In the genomic region with DNA sequence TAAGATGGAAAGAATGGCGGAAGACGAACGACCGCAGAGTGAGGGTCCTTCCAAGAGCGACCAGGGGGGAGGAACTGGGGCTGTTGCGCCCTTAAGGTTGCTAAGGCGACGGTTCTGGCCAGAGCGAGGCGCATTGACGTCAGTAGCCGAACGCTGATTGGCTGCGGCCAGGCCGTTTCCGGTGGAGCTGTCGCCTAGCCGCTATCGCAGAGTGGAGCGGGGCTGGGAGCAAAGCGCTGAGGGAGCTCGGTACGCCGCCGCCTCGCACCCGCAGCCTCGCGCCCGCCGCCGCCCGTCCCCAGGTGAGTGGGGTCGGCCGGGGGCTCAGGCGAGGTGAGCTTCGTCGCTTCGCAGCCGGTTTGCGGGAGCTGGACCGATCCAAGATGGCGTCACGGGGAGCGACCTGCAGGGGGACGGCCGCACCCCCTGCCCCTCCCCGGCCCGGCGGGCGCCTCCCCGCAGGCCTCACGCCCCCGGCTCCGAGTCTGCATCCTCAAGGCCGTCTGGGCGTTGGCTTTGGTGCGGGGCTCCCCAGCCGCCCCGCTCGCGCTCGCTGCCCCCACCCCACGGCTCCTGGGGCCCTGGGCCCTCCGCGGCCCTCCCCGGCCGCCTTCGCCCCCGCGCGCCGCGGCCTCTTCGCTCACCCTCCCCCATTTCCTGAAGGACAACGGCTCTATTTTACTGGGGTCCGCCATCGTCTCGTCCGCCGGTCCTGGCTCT, we compare ENCODE assay signal across 1 cellular context.
TF ChIP-seq lines count a peak whose summit lies in the region.

A gene (plus strand): TSS at position 184 of the 720 bp plus-strand sequence. CDS start 2,970 bp downstream, outside the sequence.

TF ChIP-seq in HepG2, 621 proteins besides CTCF, POLR2A, EP300 and RAD21 (continued from another document and continues in another):
- TF ChIP-seq, protein P1, sequence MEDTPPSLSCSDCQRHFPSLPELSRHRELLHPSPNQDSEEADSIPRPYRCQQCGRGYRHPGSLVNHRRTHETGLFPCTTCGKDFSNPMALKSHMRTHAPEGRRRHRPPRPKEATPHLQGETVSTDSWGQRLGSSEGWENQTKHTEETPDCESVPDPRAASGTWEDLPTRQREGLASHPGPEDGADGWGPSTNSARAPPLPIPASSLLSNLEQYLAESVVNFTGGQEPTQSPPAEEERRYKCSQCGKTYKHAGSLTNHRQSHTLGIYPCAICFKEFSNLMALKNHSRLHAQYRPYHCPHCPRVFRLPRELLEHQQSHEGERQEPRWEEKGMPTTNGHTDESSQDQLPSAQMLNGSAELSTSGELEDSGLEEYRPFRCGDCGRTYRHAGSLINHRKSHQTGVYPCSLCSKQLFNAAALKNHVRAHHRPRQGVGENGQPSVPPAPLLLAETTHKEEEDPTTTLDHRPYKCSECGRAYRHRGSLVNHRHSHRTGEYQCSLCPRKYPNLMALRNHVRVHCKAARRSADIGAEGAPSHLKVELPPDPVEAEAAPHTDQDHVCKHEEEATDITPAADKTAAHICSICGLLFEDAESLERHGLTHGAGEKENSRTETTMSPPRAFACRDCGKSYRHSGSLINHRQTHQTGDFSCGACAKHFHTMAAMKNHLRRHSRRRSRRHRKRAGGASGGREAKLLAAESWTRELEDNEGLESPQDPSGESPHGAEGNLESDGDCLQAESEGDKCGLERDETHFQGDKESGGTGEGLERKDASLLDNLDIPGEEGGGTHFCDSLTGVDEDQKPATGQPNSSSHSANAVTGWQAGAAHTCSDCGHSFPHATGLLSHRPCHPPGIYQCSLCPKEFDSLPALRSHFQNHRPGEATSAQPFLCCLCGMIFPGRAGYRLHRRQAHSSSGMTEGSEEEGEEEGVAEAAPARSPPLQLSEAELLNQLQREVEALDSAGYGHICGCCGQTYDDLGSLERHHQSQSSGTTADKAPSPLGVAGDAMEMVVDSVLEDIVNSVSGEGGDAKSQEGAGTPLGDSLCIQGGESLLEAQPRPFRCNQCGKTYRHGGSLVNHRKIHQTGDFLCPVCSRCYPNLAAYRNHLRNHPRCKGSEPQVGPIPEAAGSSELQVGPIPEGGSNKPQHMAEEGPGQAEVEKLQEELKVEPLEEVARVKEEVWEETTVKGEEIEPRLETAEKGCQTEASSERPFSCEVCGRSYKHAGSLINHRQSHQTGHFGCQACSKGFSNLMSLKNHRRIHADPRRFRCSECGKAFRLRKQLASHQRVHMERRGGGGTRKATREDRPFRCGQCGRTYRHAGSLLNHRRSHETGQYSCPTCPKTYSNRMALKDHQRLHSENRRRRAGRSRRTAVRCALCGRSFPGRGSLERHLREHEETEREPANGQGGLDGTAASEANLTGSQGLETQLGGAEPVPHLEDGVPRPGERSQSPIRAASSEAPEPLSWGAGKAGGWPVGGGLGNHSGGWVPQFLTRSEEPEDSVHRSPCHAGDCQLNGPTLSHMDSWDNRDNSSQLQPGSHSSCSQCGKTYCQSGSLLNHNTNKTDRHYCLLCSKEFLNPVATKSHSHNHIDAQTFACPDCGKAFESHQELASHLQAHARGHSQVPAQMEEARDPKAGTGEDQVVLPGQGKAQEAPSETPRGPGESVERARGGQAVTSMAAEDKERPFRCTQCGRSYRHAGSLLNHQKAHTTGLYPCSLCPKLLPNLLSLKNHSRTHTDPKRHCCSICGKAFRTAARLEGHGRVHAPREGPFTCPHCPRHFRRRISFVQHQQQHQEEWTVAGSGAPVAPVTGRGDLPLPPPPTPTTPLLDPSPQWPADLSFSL (CRISPR knock-in tag; IDR thresholded peaks at IDR 0.05) = no peak
- TF ChIP-seq ZNF556 (CRISPR knock-in tag; IDR thresholded peaks at IDR 0.05; ENCODE audit: borderline replicate concordance) (no peak), ZNF260 (CRISPR knock-in tag; IDR thresholded peaks at IDR 0.05; ENCODE audit: borderline replicate concordance, low read depth) (no peak), ZNF264 (CRISPR knock-in tag; IDR thresholded peaks at IDR 0.05) (no peak), ZNF674 (CRISPR knock-in tag; IDR thresholded peaks at IDR 0.05; ENCODE audit: low read depth) (no peak), ZNF713 (CRISPR knock-in tag; IDR thresholded peaks at IDR 0.05) (no peak), ZNF564 (CRISPR knock-in tag; IDR thresholded peaks at IDR 0.05) (peak; percentile 52; the same call in 1 of the 2 replicates), U2AF2 (IDR thresholded peaks at IDR 0.05; ENCODE audit: low read depth, low read length) (peak; percentile 97), MEIS2 (CRISPR knock-in tag; IDR thresholded peaks at IDR 0.05) (peak; percentile 24; the same call in 1 of the 2 replicates), ZNF720 (CRISPR knock-in tag; IDR thresholded peaks at IDR 0.05) (no peak), ZKSCAN1 (IDR thresholded peaks at IDR 0.05; ENCODE audit: low read length) (no peak), ZNF205 (CRISPR knock-in tag; IDR thresholded peaks at IDR 0.05) (0 out of 2 replicates have a peak, but pooled peaks have one; percentile 21), DPF2 (CRISPR knock-in tag; IDR thresholded peaks at IDR 0.05; ENCODE audit: borderline replicate concordance, low read depth) (no peak), ZNF367 (CRISPR knock-in tag; IDR thresholded peaks at IDR 0.05; ENCODE audit: borderline replicate concordance) (0 out of 2 replicates have a peak, but pooled peaks have one; percentile 31), ZNF225 (CRISPR knock-in tag; IDR thresholded peaks at IDR 0.05) (0 out of 2 replicates have a peak, but pooled peaks have one; percentile 43), ZNF430 (CRISPR knock-in tag; IDR thresholded peaks at IDR 0.05) (0 out of 2 replicates have a peak, but pooled peaks have one; percentile 22), ISX (CRISPR knock-in tag; conservative IDR thresholded peaks at IDR 0.05) (no peak), ZNF614 (CRISPR knock-in tag; IDR thresholded peaks at IDR 0.05; ENCODE audit: borderline replicate concordance) (no peak), TRIM24 (CRISPR knock-in tag; IDR thresholded peaks at IDR 0.05) (0 out of 2 replicates have a peak, but pooled peaks have one; percentile 18), KDM1A (CRISPR knock-in tag; IDR thresholded peaks at IDR 0.05) (no peak), ZNF773 (CRISPR knock-in tag; IDR thresholded peaks at IDR 0.05; ENCODE audit: borderline replicate concordance) (peak; percentile 63; the same call in 1 of the 2 replicates), ZC3H4 (CRISPR knock-in tag; IDR thresholded peaks at IDR 0.05; ENCODE audit: borderline replicate concordance) (no peak), ZNF251 (CRISPR knock-in tag; IDR thresholded peaks at IDR 0.05) (no peak), ZBTB7B (CRISPR knock-in tag; IDR thresholded peaks at IDR 0.05) (no peak; the same call in 1 of the 2 replicates), TARDBP (CRISPR knock-in tag; IDR thresholded peaks at IDR 0.05) (no peak; the same call in 1 of the 2 replicates), POGZ (CRISPR knock-in tag; IDR thresholded peaks at IDR 0.05) (no peak), THAP11 (CRISPR knock-in tag; IDR thresholded peaks at IDR 0.05) (peak; percentile 64; the same call in 1 of the 2 replicates), CBX1 (IDR thresholded peaks at IDR 0.05; ENCODE audit: low read depth) (no peak), CHD4 (IDR thresholded peaks at IDR 0.05; ENCODE audit: borderline replicate concordance, low read length) (no peak)
- TF ChIP-seq, protein P2, sequence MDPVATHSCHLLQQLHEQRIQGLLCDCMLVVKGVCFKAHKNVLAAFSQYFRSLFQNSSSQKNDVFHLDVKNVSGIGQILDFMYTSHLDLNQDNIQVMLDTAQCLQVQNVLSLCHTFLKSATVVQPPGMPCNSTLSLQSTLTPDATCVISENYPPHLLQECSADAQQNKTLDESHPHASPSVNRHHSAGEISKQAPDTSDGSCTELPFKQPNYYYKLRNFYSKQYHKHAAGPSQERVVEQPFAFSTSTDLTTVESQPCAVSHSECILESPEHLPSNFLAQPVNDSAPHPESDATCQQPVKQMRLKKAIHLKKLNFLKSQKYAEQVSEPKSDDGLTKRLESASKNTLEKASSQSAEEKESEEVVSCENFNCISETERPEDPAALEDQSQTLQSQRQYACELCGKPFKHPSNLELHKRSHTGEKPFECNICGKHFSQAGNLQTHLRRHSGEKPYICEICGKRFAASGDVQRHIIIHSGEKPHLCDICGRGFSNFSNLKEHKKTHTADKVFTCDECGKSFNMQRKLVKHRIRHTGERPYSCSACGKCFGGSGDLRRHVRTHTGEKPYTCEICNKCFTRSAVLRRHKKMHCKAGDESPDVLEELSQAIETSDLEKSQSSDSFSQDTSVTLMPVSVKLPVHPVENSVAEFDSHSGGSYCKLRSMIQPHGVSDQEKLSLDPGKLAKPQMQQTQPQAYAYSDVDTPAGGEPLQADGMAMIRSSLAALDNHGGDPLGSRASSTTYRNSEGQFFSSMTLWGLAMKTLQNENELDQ (CRISPR knock-in tag; IDR thresholded peaks at IDR 0.05; ENCODE audit: borderline replicate concordance) = no peak
- TF ChIP-seq, protein P3, sequence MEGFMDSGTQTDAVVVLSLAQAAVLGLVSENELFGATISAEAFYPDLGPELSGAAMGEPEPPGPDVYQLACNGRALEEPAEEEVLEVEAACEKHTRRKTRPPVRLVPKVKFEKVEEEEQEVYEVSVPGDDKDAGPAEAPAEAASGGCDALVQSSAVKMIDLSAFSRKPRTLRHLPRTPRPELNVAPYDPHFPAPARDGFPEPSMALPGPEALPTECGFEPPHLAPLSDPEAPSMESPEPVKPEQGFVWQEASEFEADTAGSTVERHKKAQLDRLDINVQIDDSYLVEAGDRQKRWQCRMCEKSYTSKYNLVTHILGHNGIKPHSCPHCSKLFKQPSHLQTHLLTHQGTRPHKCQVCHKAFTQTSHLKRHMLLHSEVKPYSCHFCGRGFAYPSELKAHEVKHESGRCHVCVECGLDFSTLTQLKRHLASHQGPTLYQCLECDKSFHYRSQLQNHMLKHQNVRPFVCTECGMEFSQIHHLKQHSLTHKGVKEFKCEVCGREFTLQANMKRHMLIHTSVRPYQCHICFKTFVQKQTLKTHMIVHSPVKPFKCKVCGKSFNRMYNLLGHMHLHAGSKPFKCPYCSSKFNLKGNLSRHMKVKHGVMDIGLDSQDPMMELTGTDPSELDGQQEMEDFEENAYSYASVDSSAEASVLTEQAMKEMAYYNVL (CRISPR knock-in tag; IDR thresholded peaks at IDR 0.05; ENCODE audit: borderline replicate concordance) = 0 out of 2 replicates have a peak, but pooled peaks have one; percentile 3
- TF ChIP-seq, protein P4, sequence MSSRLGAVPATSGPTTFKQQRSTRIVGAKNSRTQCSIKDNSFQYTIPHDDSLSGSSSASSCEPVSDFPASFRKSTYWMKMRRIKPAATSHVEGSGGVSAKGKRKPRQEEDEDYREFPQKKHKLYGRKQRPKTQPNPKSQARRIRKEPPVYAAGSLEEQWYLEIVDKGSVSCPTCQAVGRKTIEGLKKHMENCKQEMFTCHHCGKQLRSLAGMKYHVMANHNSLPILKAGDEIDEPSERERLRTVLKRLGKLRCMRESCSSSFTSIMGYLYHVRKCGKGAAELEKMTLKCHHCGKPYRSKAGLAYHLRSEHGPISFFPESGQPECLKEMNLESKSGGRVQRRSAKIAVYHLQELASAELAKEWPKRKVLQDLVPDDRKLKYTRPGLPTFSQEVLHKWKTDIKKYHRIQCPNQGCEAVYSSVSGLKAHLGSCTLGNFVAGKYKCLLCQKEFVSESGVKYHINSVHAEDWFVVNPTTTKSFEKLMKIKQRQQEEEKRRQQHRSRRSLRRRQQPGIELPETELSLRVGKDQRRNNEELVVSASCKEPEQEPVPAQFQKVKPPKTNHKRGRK (CRISPR knock-in tag; IDR thresholded peaks at IDR 0.05) = 0 out of 2 replicates have a peak, but pooled peaks have one; percentile 6
- TF ChIP-seq, protein P5, sequence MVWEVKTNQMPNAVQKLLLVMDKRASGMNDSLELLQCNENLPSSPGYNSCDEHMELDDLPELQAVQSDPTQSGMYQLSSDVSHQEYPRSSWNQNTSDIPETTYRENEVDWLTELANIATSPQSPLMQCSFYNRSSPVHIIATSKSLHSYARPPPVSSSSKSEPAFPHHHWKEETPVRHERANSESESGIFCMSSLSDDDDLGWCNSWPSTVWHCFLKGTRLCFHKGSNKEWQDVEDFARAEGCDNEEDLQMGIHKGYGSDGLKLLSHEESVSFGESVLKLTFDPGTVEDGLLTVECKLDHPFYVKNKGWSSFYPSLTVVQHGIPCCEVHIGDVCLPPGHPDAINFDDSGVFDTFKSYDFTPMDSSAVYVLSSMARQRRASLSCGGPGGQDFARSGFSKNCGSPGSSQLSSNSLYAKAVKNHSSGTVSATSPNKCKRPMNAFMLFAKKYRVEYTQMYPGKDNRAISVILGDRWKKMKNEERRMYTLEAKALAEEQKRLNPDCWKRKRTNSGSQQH (CRISPR knock-in tag; IDR thresholded peaks at IDR 0.05; ENCODE audit: low read depth) = no peak; the same call in 1 of the 2 replicates
- TF ChIP-seq, protein P6, sequence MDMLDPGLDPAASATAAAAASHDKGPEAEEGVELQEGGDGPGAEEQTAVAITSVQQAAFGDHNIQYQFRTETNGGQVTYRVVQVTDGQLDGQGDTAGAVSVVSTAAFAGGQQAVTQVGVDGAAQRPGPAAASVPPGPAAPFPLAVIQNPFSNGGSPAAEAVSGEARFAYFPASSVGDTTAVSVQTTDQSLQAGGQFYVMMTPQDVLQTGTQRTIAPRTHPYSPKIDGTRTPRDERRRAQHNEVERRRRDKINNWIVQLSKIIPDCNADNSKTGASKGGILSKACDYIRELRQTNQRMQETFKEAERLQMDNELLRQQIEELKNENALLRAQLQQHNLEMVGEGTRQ (IDR thresholded peaks at IDR 0.05; ENCODE audit: low read depth, low read length) = no peak
- TF ChIP-seq, protein P6 (CRISPR knock-in tag; IDR thresholded peaks at IDR 0.05; ENCODE audit: borderline replicate concordance) = no peak
- TF ChIP-seq, protein P7, sequence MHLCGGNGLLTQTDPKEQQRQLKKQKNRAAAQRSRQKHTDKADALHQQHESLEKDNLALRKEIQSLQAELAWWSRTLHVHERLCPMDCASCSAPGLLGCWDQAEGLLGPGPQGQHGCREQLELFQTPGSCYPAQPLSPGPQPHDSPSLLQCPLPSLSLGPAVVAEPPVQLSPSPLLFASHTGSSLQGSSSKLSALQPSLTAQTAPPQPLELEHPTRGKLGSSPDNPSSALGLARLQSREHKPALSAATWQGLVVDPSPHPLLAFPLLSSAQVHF (CRISPR knock-in tag; IDR thresholded peaks at IDR 0.05) = 0 out of 2 replicates have a peak, but pooled peaks have one; percentile 5
- TF ChIP-seq, protein P8, sequence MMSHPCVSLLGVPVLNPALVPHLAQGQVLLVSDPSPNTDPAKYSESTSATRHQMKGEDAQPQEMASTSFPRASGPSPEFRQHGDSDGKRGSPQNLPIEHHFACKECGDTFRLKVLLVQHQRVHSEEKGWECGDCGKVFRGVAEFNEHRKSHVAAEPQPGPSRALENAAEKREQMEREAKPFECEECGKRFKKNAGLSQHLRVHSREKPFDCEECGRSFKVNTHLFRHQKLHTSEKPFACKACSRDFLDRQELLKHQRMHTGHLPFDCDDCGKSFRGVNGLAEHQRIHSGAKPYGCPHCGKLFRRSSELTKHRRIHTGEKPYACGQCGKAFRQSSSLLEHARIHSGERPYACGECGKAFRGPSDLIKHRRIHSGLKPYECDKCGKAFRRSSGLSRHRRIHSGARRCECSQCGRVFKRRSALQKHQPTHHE (CRISPR knock-in tag; IDR thresholded peaks at IDR 0.05; ENCODE audit: borderline replicate concordance) = no peak
